Comparison of ENCODE assay signal across 8 cellular contexts in the genomic region with DNA sequence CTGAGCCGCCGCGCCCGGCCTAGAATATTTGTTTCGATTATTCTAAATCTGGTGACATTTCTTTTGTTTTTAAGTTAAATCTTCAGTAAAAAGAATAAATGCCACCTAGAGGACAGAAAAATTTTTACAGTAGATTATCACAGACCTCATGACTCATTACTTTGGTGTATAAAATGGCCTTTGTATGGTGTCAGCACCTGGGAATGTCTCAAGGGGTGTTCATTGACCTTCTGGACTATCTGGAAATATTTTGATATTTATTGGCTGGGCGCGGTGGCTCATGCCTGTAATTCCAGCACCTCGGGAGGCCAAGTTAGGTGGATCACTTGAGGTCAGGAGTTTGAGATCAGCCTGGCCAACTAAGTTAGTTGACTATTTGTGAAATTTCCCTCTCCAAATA. TPM values are rescaled to one million over a fixed set of nuclear protein-coding genes. Genes with fewer than 3 reads are reported as not detected.
DNase-seq lines count a peak whose midpoint lies in the region; ATAC-seq and TF ChIP-seq lines count a peak whose summit lies in the region.

No MANE protein-coding gene starts in this region.

- H3K36me3 ChIP-seq in H7 (replicated peaks; ENCODE audit: control insufficient read depth, insufficient read depth, low read length) (no peaks in the 10 kb centered on the region; the same call in none of the 2 replicates), left ventricle myocardium inferior (peaks cover 44% of the 10 kb centered on the region)

- CTCF ChIA-PET in CD4-positive, alpha-beta T cell (lab: Charles Lee) = no interaction called here

- peak; percentile 37 for TF ChIP-seq CTCF in CD4-positive, alpha-beta T cell (IDR thresholded peaks at IDR 0.05)
- TF ChIP-seq CTCF in left ventricle myocardium inferior (IDR thresholded peaks at IDR 0.05; ENCODE audit: borderline replicate concordance) = peak; percentile 17
- TF ChIP-seq CTCF in nephron progenitor cell (IDR thresholded peaks at IDR 0.05) = no peak

- POLR2A ChIA-PET in CD4-positive, alpha-beta T cell (lab: Charles Lee) = no interaction called here

- H3K4me1 ChIP-seq in left ventricle myocardium inferior = peaks cover 17% of the 10 kb centered on the region

- H3K27ac ChIP-seq in CD4-positive, alpha-beta T cell (ENCODE audit: low read depth, low read length) = no peak overlapping the region
- no peak overlapping the region for H3K27ac ChIP-seq in left ventricle myocardium inferior (replicated peaks)

- H3K9me3 Mint-ChIP-seq in CD4-positive, alpha-beta T cell = no peaks in the 10 kb centered on the region
- H3K9me3 Mint-ChIP-seq in nephron progenitor cell = no peaks in the 10 kb centered on the region

- H3K4me3 ChIP-seq in H7 (ENCODE audit: insufficient read depth, low read depth, low read length) (no peak overlapping the region), left ventricle myocardium inferior (no peak overlapping the region)

- no peaks in the 10 kb centered on the region for H3K4me1 Mint-ChIP-seq in CD4-positive, alpha-beta T cell (ENCODE audit: low read depth)
- no peaks in the 10 kb centered on the region for H3K4me1 Mint-ChIP-seq in nephron progenitor cell

- H3K27me3 Mint-ChIP-seq in CD4-positive, alpha-beta T cell = no peaks in the 10 kb centered on the region
- no peaks in the 10 kb centered on the region for H3K27me3 Mint-ChIP-seq in nephron progenitor cell (ENCODE audit: low read depth, poor library complexity)

- H3K27ac Mint-ChIP-seq in CD4-positive, alpha-beta T cell = no peak overlapping the region
- H3K27ac Mint-ChIP-seq in nephron progenitor cell = no peak overlapping the region

- H3K27me3 ChIP-seq in CD4-positive, alpha-beta T cell (ENCODE audit: control insufficient read depth, insufficient read depth, low read length) = no peaks in the 10 kb centered on the region
- H3K27me3 ChIP-seq in H7 (ENCODE audit: control insufficient read depth, insufficient read depth, low read length) = no peaks in the 10 kb centered on the region
- no peaks in the 10 kb centered on the region for H3K27me3 ChIP-seq in left ventricle myocardium inferior (ENCODE audit: low read depth)

- DNase-seq in CD4-positive, alpha-beta T cell = no peak
- peak; percentile 33 for DNase-seq in H7
- DNase-seq in SKM-1 (lab: John Stamatoyannopoulos, UW; ENCODE audit: unreplicated experiment) = peak; percentile 18
- DNase-seq in left ventricle myocardium inferior = no peak
- DNase-seq in NK-92 treated with Interleukin-12 subunit alpha and Interleukin-12 subunit beta, amount 100 ng/mL, for 24 hours (lab: John Stamatoyannopoulos, UW) = no peak
- no peak for DNase-seq in nephron progenitor cell

- no peak for ATAC-seq in CD4-positive, alpha-beta T cell (ENCODE audit: poor library complexity)
- ATAC-seq in GM21619 (IDR thresholded peaks at IDR 0.05; ENCODE audit: unreplicated experiment) (no peak), GM19395 (IDR thresholded peaks at IDR 0.05; ENCODE audit: unreplicated experiment) (no peak)

- peaks cover 79% of the 10 kb centered on the region for H3K36me3 Mint-ChIP-seq in CD4-positive, alpha-beta T cell (ENCODE audit: low read depth)
- H3K36me3 Mint-ChIP-seq in nephron progenitor cell (ENCODE audit: low read depth) = peaks cover 51% of the 10 kb centered on the region

- intact Hi-C loops in CD4-positive, alpha-beta T cell (cut with DNase I, micrococcal nuclease) = no loop called here
- intact Hi-C loops in left ventricle myocardium inferior (cut with micrococcal nuclease) = no loop called here

- no peaks in the 10 kb centered on the region for H3K9me3 ChIP-seq in CD4-positive, alpha-beta T cell (ENCODE audit: control insufficient read depth, low read length)
- H3K9me3 ChIP-seq in left ventricle myocardium inferior (replicated peaks) = no peaks in the 10 kb centered on the region

- no peak overlapping the region for H3K4me3 Mint-ChIP-seq in CD4-positive, alpha-beta T cell
- H3K4me3 Mint-ChIP-seq in nephron progenitor cell = no peak overlapping the region

RNA-seq across cellular contexts. Expression of a gene that starts 30.3 kb away (rescaled TPM):
- 1 to 10 TPM; 4.7 to 5.2 TPM for total RNA-seq in CD4-positive, alpha-beta T cell
- total RNA-seq in H7 (2014; rRNA removed; shearing (Covaris generic)) = 26.2 and 28.1 TPM in 2 replicates
- total RNA-seq in left ventricle myocardium inferior = 13.4 TPM

Comparison
In these comparisons a context has a peak if more than half of its experiments do, and no peak if none do; other contexts are left out.
1. DNase-seq: peak in H7 (single experiment) and SKM-1 (single experiment); none in CD4-positive, alpha-beta T cell (0 of 10), left ventricle myocardium inferior (single experiment), NK-92 treated with Interleukin-12 subunit alpha and Interleukin-12 subunit beta, amount 100 ng/mL, for 24 hours (single experiment) and nephron progenitor cell (single experiment).